Comparison of ENCODE assay signal across 32 cellular contexts in the genomic region with DNA sequence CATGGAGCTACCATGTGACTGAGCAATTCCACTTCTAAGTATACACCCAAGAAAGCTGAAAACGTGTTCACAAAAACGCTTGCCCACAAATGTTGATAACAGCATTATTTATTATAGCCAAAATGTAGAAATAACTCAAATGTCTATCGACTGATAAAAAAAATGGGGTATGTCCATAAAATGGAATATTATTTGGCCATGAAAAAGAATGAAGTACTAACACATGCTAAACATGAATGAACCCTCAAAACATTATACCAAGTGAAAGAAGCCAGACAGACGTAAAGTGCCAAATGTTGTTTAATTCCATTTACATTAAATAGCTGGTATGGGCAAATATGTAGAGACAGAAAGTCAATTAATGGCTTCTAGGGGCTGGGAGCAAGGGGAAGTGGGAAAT.
"Had no signal": no experiment of that assay in that cellular context is flagged by ENCODE, and none has a peak within 500 bp of the region (broad histone marks: within the 10 kb centered on the region; RNA-seq: fewer than 3 reads in every experiment).

No MANE protein-coding gene starts in this region.

- H3K4me3 ChIP-seq: ascending aorta, body of pancreas, breast epithelium, cardiac muscle cell, colonic mucosa had no signal

- H3K27me3 ChIP-seq: ascending aorta, body of pancreas, brain microvascular endothelial cell, breast epithelium, cardiac muscle cell, colonic mucosa had no signal

- H3K27ac ChIP-seq: ascending aorta, body of pancreas, brain microvascular endothelial cell, breast epithelium, cardiac muscle cell, colonic mucosa had no signal

- FAIRE-seq: astrocyte, bronchial epithelial cell had no signal

- DNase-seq: activated effector memory CD4-positive, alpha-beta T cell treated with anti-CD3 and anti-CD28 coated beads, Interleukin-2, amount 50 U/mL, for 16 hours; activated effector memory CD4-positive, alpha-beta T cell treated with Interleukin-2 at 50 U/mL for 16 hours; activated gamma-delta T cell; activated gamma-delta T cell treated with Interleukin-2 at 50 U/mL for 16 hours; activated naive CD4-positive, alpha-beta T cell; activated naive CD4-positive, alpha-beta T cell treated with anti-CD3 and anti-CD28 coated beads for 36 hours; activated naive CD4-positive, alpha-beta T cell treated with anti-CD3 and anti-CD28 coated beads, Interleukin-2, amount 10 ng/mL, durations not matched to agents 7 days and 5 days; activated naive CD4-positive, alpha-beta T cell treated with anti-CD3 and anti-CD28 coated beads, Interleukin-2, amount 50 U/mL, for 16 hours; activated naive CD4-positive, alpha-beta T cell treated with Interleukin-2 at 50 U/mL for 16 hours; activated naive CD8-positive, alpha-beta T cell treated with anti-CD3 and anti-CD28 coated beads for 36 hours; activated naive CD8-positive, alpha-beta T cell treated with anti-CD3 and anti-CD28 coated beads, Interleukin-2, amount 10 ng/mL, durations not matched to agents 7 days and 5 days; activated naive CD8-positive, alpha-beta T cell treated with anti-CD3 and anti-CD28 coated beads, Interleukin-2, amount 50 U/mL, for 24 hours; activated T-cell treated with anti-CD3 and anti-CD28 coated beads, Interleukin-2, amount 50 U/mL, for 4 hours; activated T-cell treated with anti-CD3 and anti-CD28 coated beads, Interleukin-2, amount 50 U/mL, for 48 hours; activated T-cell treated with anti-CD3 and anti-CD28 coated beads, Interleukin-2, amount 50 U/mL, for 72 hours; amniotic stem cell; amygdala; anterior cingulate cortex; aorta; body of pancreas; brain microvascular endothelial cell; caudate nucleus; central memory CD4-positive, alpha-beta T cell; cerebellar nuclear complex; colonic mucosa had no signal

- H3K36me3 ChIP-seq: ascending aorta, brain microvascular endothelial cell, breast epithelium, cardiac muscle cell, colonic mucosa had no signal

- H3K9me3 ChIP-seq: ascending aorta, body of pancreas, colonic mucosa had no signal

- H3K4me1 ChIP-seq: ascending aorta, body of pancreas, breast epithelium, colonic mucosa had no signal

- ATAC-seq: activated naive CD4-positive, alpha-beta T cell treated with anti-CD3 and anti-CD28 coated beads, Interleukin-2, amount 50 U/mL, for 72 hours; activated naive CD8-positive, alpha-beta T cell treated with anti-CD3 and anti-CD28 coated beads, Interleukin-2, amount 50 U/mL, for 24 hours; activated T-cell treated with anti-CD3 and anti-CD28 coated beads, Interleukin-2, amount 50 U/mL, for 4 hours; activated T-cell treated with anti-CD3 and anti-CD28 coated beads, Interleukin-2, amount 50 U/mL, for 72 hours; activated T-helper 17 cell treated with anti-CD3 and anti-CD28 coated beads, Interleukin-2, amount 50 U/mL, for 72 hours; body of pancreas had no signal
